In genomic region chr10:49300140-49300974, GRCh38 we compare ENCODE assay signal across 11 cellular contexts. TPM values are rescaled to one million over a fixed set of nuclear protein-coding genes. Genes with fewer than 3 reads are reported as not detected.
DNase-seq lines count a peak whose midpoint lies in the region; ATAC-seq and TF ChIP-seq lines count a peak whose summit lies in the region.
"Had no signal": no experiment of that assay in that cellular context is flagged by ENCODE, and none has a peak within 500 bp of the region (broad histone marks: within the 10 kb centered on the region; RNA-seq: fewer than 3 reads in every experiment).

No MANE protein-coding gene starts in this region.

- peaks cover 0 to 6% (median 0%) of the 10 kb centered on the region in 11 experiments; a peak in 1 of 22 replicates for H3K27me3 ChIP-seq in BLaER1 treated with 17β-estradiol and CSF1 and Interleukin-3, amounts not matched to agents 10 nM and 100 nM
- H3K27me3 ChIP-seq in thyroid gland = no peaks in the 10 kb centered on the region
- no peaks in the 10 kb centered on the region for H3K27me3 ChIP-seq in breast epithelium

- no peaks in the 10 kb centered on the region for H3K36me3 ChIP-seq in BLaER1 treated with 17β-estradiol and CSF1 and Interleukin-3, amounts not matched to agents 10 nM and 100 nM
- H3K36me3 ChIP-seq in thyroid gland (no peaks in the 10 kb centered on the region), breast epithelium (no peaks in the 10 kb centered on the region)

- ATAC-seq in GM21390 (IDR thresholded peaks at IDR 0.05; ENCODE audit: unreplicated experiment) (peak; percentile 78), HG03442 (IDR thresholded peaks at IDR 0.05; ENCODE audit: unreplicated experiment) (peak; percentile 56), GM18520 (IDR thresholded peaks at IDR 0.05; ENCODE audit: unreplicated experiment) (no peak)
- ATAC-seq: activated CD8-positive, alpha-beta T cell treated with anti-CD3 and anti-CD28 coated beads, Interleukin-2, amount 10 ng/mL, durations not matched to agents 7 days and 5 days had no signal

- TF ChIP-seq CTCF in thyroid gland (IDR thresholded peaks at IDR 0.05) (no peak), breast epithelium (IDR thresholded peaks at IDR 0.05) (no peak)

- H4K20me1 ChIP-seq in BLaER1 treated with 17β-estradiol and CSF1 and Interleukin-3, amounts not matched to agents 10 nM and 100 nM = no peaks in the 10 kb centered on the region

- WGBS in thyroid gland, 2 donors = 82 to 88% methylated on average over 6 of the region's 6 CpGs

- peak; percentile 4 for DNase-seq in fibroblast of the conjunctiva (ENCODE audit: low read depth)
- no peak for DNase-seq in thyroid gland
- DNase-seq in A172 (ENCODE audit: low spot score) = no peak
- DNase-seq in breast epithelium (ENCODE audit: low spot score in 2 of 2) = no peak
- DNase-seq: activated CD8-positive, alpha-beta T cell treated with anti-CD3 and anti-CD28 coated beads, Interleukin-2, amount 10 ng/mL, durations not matched to agents 7 days and 5 days; NCI-H2171 treated with DMSO at 0.1 percent for 48 hours had no signal

- TF ChIP-seq POLR2A in thyroid gland (IDR thresholded peaks at IDR 0.05) = no peak
- no peak for TF ChIP-seq POLR2A in breast epithelium (IDR thresholded peaks at IDR 0.05)

- peaks cover 35 to 44% (median 40%) of the 10 kb centered on the region in 10 experiments for H3K4me1 ChIP-seq in BLaER1 treated with 17β-estradiol and CSF1 and Interleukin-3, amounts not matched to agents 10 nM and 100 nM
- H3K4me1 ChIP-seq in thyroid gland (peaks cover 5 to 10% of the 10 kb centered on the region in 2 donors), breast epithelium (no peaks in the 10 kb centered on the region)

- intact Hi-C loops in thyroid gland (cut with DNase I) = no loop called here
- intact Hi-C loops in breast epithelium (cut with DNase I; ENCODE audit: low total_unique reads) = no loop called here

- H3K9me3 ChIP-seq in BLaER1 treated with 17β-estradiol and CSF1 and Interleukin-3, amounts not matched to agents 10 nM and 100 nM (replicated peaks in 1 of 11) = no peaks in the 10 kb centered on the region
- H3K9me3 ChIP-seq in thyroid gland (no peaks in the 10 kb centered on the region), breast epithelium (no peaks in the 10 kb centered on the region)

- H3K4me3 ChIP-seq in BLaER1 treated with 17β-estradiol and CSF1 and Interleukin-3, amounts not matched to agents 10 nM and 100 nM = no peak overlapping the region
- no peak overlapping the region for H3K4me3 ChIP-seq in thyroid gland (replicated peaks in 1 of 3)
- no peak overlapping the region for H3K4me3 ChIP-seq in breast epithelium

- peak overlapping the region in 6 of 11 experiments; percentile 20 to 43 (median 31); a peak in 6 of 22 replicates for H3K9ac ChIP-seq in BLaER1 treated with 17β-estradiol and CSF1 and Interleukin-3, amounts not matched to agents 10 nM and 100 nM

- peak overlapping the region in 6 of 11 experiments; percentile 6 to 62 (median 28); a peak in 8 of 22 replicates for H3K27ac ChIP-seq in BLaER1 treated with 17β-estradiol and CSF1 and Interleukin-3, amounts not matched to agents 10 nM and 100 nM
- H3K27ac ChIP-seq in thyroid gland (no peak overlapping the region), breast epithelium (no peak overlapping the region)

- H3K4me2 ChIP-seq in BLaER1 treated with 17β-estradiol and CSF1 and Interleukin-3, amounts not matched to agents 10 nM and 100 nM = peak overlapping the region; percentile 57 to 86 (median 77)

RNA-seq across cellular contexts. Expression of gene C10orf71, which starts 1.4 kb away (rescaled TPM):
- total RNA-seq in thyroid gland (not detected), breast epithelium (not detected)
- not detected in 2 replicates for total RNA-seq in A172 (2014; rRNA removed; shearing (Covaris generic))
- total RNA-seq: activated CD8-positive, alpha-beta T cell treated with anti-CD3 and anti-CD28 coated beads, Interleukin-2, amount 10 ng/mL, durations not matched to agents 7 days and 5 days; mononuclear cell had no signal

Comparison
In these comparisons a context has a peak if more than half of its experiments do, and no peak if none do; other contexts are left out.
1. H3K27ac ChIP-seq: peak in BLaER1 treated with 17β-estradiol and CSF1 and Interleukin-3, amounts not matched to agents 10 nM and 100 nM (6 of 11); none in thyroid gland (0 of 3) and breast epithelium (0 of 2).